11 cellular contexts compared by ENCODE assay signal in genomic region chr2:64179582-64180321, GRCh38. TPM values are rescaled to one million over a fixed set of nuclear protein-coding genes. Genes with fewer than 3 reads are reported as not detected.
DNase-seq lines count a peak whose midpoint lies in the region; ATAC-seq lines count a peak whose summit lies in the region.
"Had no signal": no experiment of that assay in that cellular context is flagged by ENCODE, and none has a peak within 500 bp of the region (broad histone marks: within the 10 kb centered on the region; RNA-seq: fewer than 3 reads in every experiment).

No MANE protein-coding gene starts in this region.

- ATAC-seq in GM18511 (IDR thresholded peaks at IDR 0.05; ENCODE audit: unreplicated experiment) (peak; percentile 96), GM21528 (IDR thresholded peaks at IDR 0.05; ENCODE audit: low FRiP score, unreplicated experiment) (peak; percentile 86), HG03342 (IDR thresholded peaks at IDR 0.05; ENCODE audit: unreplicated experiment) (peak; percentile 83)

- H3K9me3 ChIP-seq in MG63 = no peaks in the 10 kb centered on the region; the same call in 1 of the 2 replicates
- H3K9me3 ChIP-seq: thoracic aorta had no signal

- H3K27me3 ChIP-seq in MG63 = no peaks in the 10 kb centered on the region; the same call in 1 of the 2 replicates

- H3K36me3 ChIP-seq in MG63 = no peaks in the 10 kb centered on the region
- H3K36me3 ChIP-seq: thoracic aorta had no signal

- DNase-seq in fibroblast of peridontal ligament (ENCODE audit: extremely low read depth) (peak; percentile 34), AG08395 (ENCODE audit: low spot score) (no peak), D341Med (ENCODE audit: low spot score) (no peak), MG63 (no peak)
- no peak for DNase-seq in stimulated activated CD4-positive, alpha-beta T cell treated with anti-CD3 and anti-CD28 coated beads, Interleukin-2, amount 100 ng/mL, for 24 hours
- DNase-seq: activated CD4-positive, CD25-positive, alpha-beta regulatory T cell treated with anti-CD3 and anti-CD28 coated beads, Interleukin-2, amount 50 U/mL, for 72 hours; DMS79 had no signal

- H3K4me3 ChIP-seq in MG63 = no peak overlapping the region
- H3K4me3 ChIP-seq: thoracic aorta had no signal

RNA-seq across cellular contexts. Expression of gene PELI1, which starts 35.5 kb away (rescaled TPM):
- total RNA-seq in MG63 (2014; rRNA removed; shearing (Covaris generic); ENCODE audit: low replicate concordance) = 0.76 and 1.7 TPM in 2 replicates
